ENCODE assay signal across 10 cellular contexts in the genomic region with DNA sequence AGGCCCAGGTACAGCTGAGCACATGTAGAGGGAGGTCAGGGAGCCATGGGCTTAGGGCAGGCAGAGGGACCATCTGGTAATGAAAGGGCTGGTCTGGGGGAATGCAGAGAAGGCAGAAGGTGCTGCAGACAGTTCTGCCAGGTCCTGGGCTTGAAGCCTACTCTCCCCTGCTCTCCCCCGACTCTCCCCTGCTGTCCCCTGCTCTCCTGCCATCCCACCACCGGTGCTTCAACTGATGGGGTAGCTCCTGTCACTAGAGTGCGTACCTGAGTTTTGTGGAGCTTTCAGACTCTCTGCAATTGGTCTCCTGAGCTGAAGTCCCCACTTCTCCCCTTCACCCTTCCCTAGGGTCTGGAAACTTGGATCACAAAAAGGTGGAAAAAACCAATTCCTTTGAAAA. TPM values are rescaled to one million over a fixed set of nuclear protein-coding genes. Genes with fewer than 3 reads are reported as not detected.
"Had no signal": no experiment of that assay in that cellular context is flagged by ENCODE, and none has a peak within 500 bp of the region (broad histone marks: within the 10 kb centered on the region; RNA-seq: fewer than 3 reads in every experiment).

No MANE protein-coding gene starts in this region.

- H3K9ac ChIP-seq: GM23248, KMS-11 had no signal

- H3K4me3 ChIP-seq: GM23248 had no signal

- FAIRE-seq: H1, H54, HTR-8/SVneo had no signal

- H3K27ac ChIP-seq: GM23248, KMS-11 had no signal

- DNase-seq: GM23248, H9, HCEC 1CT, KBM-7 had no signal

- H2AFZ ChIP-seq: GM23248 had no signal

- H3K4me2 ChIP-seq: KMS-11 had no signal

- H3K4me3 Mint-ChIP-seq: H9, IgD-negative memory B cell had no signal

- H3K27ac Mint-ChIP-seq: IgD-negative memory B cell had no signal

- H3K9me3 Mint-ChIP-seq: H9, IgD-negative memory B cell had no signal

RNA-seq across cellular contexts. Expression of a gene that starts 37.3 kb away (rescaled TPM):
- total RNA-seq: GM23248, HT-29 had no signal
- polyA plus RNA-seq: GM23248 had no signal

RNA-seq across cellular contexts. Expression of a gene that starts 57.4 kb away (rescaled TPM):
- total RNA-seq: GM23248, HT-29 had no signal
- polyA plus RNA-seq: GM23248 had no signal

RNA-seq across cellular contexts. Expression of a gene that starts 57.5 kb away (rescaled TPM):
- total RNA-seq: GM23248, HT-29 had no signal
- polyA plus RNA-seq: GM23248 had no signal
